18 cellular contexts compared by ENCODE assay signal in genomic region chr4:118680808-118681207, GRCh38. TPM values are rescaled to one million over a fixed set of nuclear protein-coding genes. Genes with fewer than 3 reads are reported as not detected.
DNase-seq lines count a peak whose midpoint lies in the region; ATAC-seq and TF ChIP-seq lines count a peak whose summit lies in the region.
"Had no signal": no experiment of that assay in that cellular context is flagged by ENCODE, and none has a peak within 500 bp of the region (broad histone marks: within the 10 kb centered on the region; RNA-seq: fewer than 3 reads in every experiment).

No MANE protein-coding gene starts in this region.

- no peaks in the 10 kb centered on the region for H3K9me3 Mint-ChIP-seq in WTC11

- H3K27me3 Mint-ChIP-seq in WTC11 (ENCODE audit: low read depth) = no peaks in the 10 kb centered on the region; the same call in 1 of the 2 replicates

- no peak overlapping the region for H3K27ac Mint-ChIP-seq in WTC11

- no peak overlapping the region for H3K4me3 Mint-ChIP-seq in WTC11

- no peaks in the 10 kb centered on the region for H3K36me3 Mint-ChIP-seq in WTC11

- peaks cover 4% of the 10 kb centered on the region; the same call in 1 of the 2 replicates for H3K36me3 ChIP-seq in WERI-Rb-1
- H3K36me3 ChIP-seq: BLaER1, SJSA1 had no signal

- H3K4me1 Mint-ChIP-seq in WTC11 = peaks cover 11% of the 10 kb centered on the region

- no peak overlapping the region for H3K27ac ChIP-seq in WERI-Rb-1
- H3K27ac ChIP-seq: 22Rv1, BLaER1, SJSA1 had no signal

- no peak for TF ChIP-seq CTCF in WTC11 (IDR thresholded peaks at IDR 0.05)
- TF ChIP-seq CTCF in WERI-Rb-1 (IDR thresholded peaks at IDR 0.05; ENCODE audit: low read depth, low read length) = no peak

- DNase-seq in DMS 273 (lab: John Stamatoyannopoulos, UW; ENCODE audit: unreplicated experiment) (peak; percentile 24), DMS 273 treated with DMSO at 0.1 percent for 48 hours (lab: John Stamatoyannopoulos, UW) (no peak), ELR (ENCODE audit: low read depth) (peak; percentile 6), LHCN-M2 (ENCODE audit: low read depth) (peak; percentile 12), WTC11 (ENCODE audit: low spot score) (no peak), WERI-Rb-1 (no peak), cortex of kidney (lab: John Stamatoyannopoulos, UW) (no peak)
- DNase-seq: EL, IMR-90, MV-4-11, NCI-H1436 treated with DMSO at 0.1 percent for 48 hours, NCI-H2029 treated with DMSO at 0.1 percent for 48 hours, NCI-H524, RPMI8226 had no signal

- no peaks in the 10 kb centered on the region for H3K27me3 ChIP-seq in WERI-Rb-1 (ENCODE audit: insufficient read depth, low read depth, severe bottlenecking)
- H3K27me3 ChIP-seq: BLaER1, SJSA1 had no signal

- POLR2A ChIA-PET in WTC11 (lab: Charles Lee) = no interaction called here

- CTCF ChIA-PET in WTC11 (lab: Charles Lee) = no interaction called here

- no peak overlapping the region for H3K4me3 ChIP-seq in WERI-Rb-1 (ENCODE audit: low read depth, low read length)
- H3K4me3 ChIP-seq: BLaER1, SJSA1 had no signal

- peak; percentile 38 for ATAC-seq in WTC11
- ATAC-seq in GM21390 (IDR thresholded peaks at IDR 0.05; ENCODE audit: unreplicated experiment) = no peak

- peaks cover 2% of the 10 kb centered on the region for H3K9me3 ChIP-seq in WERI-Rb-1 (ENCODE audit: severe bottlenecking)
- H3K9me3 ChIP-seq: BLaER1, SJSA1 had no signal

TF ChIP-seq in WTC11, 78 proteins besides CTCF, POLR2A, EP300 and RAD21:
- TF ChIP-seq GRHL2 (CRISPR knock-in tag; IDR thresholded peaks at IDR 0.05; ENCODE audit: insufficient replicate concordance, severe bottlenecking) (no peak), GABPB1 (CRISPR knock-in tag; IDR thresholded peaks at IDR 0.05) (no peak), CREB1 (CRISPR knock-in tag; IDR thresholded peaks at IDR 0.05) (no peak), ESRRA (CRISPR knock-in tag; IDR thresholded peaks at IDR 0.05; ENCODE audit: borderline replicate concordance) (no peak), TP53 (CRISPR knock-in tag; IDR thresholded peaks at IDR 0.05) (no peak)

RNA-seq across cellular contexts. Expression of gene METTL14, which starts 4.4 kb away (rescaled TPM):
- total RNA-seq in LHCN-M2 (2014; rRNA removed) (21.9 and 47.6 TPM in 2 replicates), WTC11 (2021) (49.7 to 53.1 TPM (median 51.1 TPM) in 3 replicates)
- 8.9 TPM for polyA plus RNA-seq in LHCN-M2 (2012)

Comparison
In these comparisons a context has a peak if more than half of its experiments do, and no peak if none do; other contexts are left out.
1. DNase-seq: peak in DMS 273 (single experiment), ELR (single experiment) and LHCN-M2 (single experiment); none in DMS 273 treated with DMSO at 0.1 percent for 48 hours (single experiment), WTC11 (single experiment), WERI-Rb-1 (single experiment) and cortex of kidney (single experiment).